12 cellular contexts compared by ENCODE assay signal in the genomic region with DNA sequence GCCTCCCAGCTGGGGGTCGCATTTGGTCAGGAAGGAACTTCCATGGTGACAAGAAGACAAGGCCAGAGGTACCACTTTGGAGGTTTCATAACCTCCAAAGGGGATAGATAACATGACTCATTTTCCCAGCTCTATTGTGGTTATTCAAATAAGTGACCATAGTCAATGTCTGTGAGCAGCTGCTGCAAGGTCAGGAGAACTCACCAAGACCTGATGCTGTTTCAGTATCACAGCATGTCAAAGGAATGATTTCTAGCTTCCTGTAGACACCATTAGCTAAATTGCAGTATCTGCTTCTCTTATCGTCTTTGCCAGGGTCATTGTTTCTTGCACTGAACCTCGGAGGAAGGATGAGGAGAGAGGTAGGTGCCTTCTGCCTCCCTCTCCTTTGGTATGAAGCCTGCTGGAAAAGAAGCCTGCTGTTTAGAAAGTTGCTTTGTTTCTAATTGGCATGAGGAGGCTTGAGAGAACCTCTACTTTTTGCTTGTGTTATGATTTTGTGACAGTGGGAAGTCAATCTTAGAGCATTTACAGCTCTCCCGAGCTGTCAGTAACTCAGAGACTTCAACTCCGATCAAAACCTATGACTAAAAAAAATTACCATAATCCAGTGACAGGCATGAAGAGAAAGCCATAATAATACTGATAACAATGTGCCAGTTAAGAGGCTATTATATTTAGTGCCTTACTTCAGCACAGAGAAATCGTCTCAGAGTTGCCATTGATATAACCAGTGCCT. TPM values are rescaled to one million over a fixed set of nuclear protein-coding genes. Genes with fewer than 3 reads are reported as not detected.
DNase-seq lines count a peak whose midpoint lies in the region; ATAC-seq, FAIRE-seq and TF ChIP-seq lines count a peak whose summit lies in the region.
"Had no signal": no experiment of that assay in that cellular context is flagged by ENCODE, and none has a peak within 500 bp of the region (broad histone marks: within the 10 kb centered on the region; RNA-seq: fewer than 3 reads in every experiment).

No MANE protein-coding gene starts in this region.

- no peaks in the 10 kb centered on the region for H3K27me3 ChIP-seq in neural progenitor cell
- H3K27me3 ChIP-seq: ovary had no signal

- H3K4me3 ChIP-seq in NB4 (ENCODE audit: low read depth, low read length) (no peak overlapping the region), neural progenitor cell (no peak overlapping the region)
- H3K4me3 ChIP-seq: ovary, SK-N-MC had no signal

- H3K27ac ChIP-seq in neural progenitor cell = no peak overlapping the region
- H3K27ac ChIP-seq: ovary, SK-N-MC had no signal

- no peaks in the 10 kb centered on the region for H3K79me2 ChIP-seq in neural progenitor cell (ENCODE audit: low read depth)

- TF ChIP-seq CTCF in NB4 (IDR thresholded peaks at IDR 0.05; ENCODE audit: low read depth, low read length) = no peak
- no peak for TF ChIP-seq CTCF in natural killer cell (IDR thresholded peaks at IDR 0.05)
- no peak for TF ChIP-seq CTCF in neural progenitor cell (IDR thresholded peaks at IDR 0.05)
- TF ChIP-seq CTCF in mesothelial cell of epicardium (IDR thresholded peaks at IDR 0.05; ENCODE audit: unreplicated experiment) = no peak

- H3K27me3 Mint-ChIP-seq in natural killer cell (ENCODE audit: low read depth in 2 of 2) (peaks cover 22 to 32% of the 10 kb centered on the region in 2 donors), neural progenitor cell (ENCODE audit: insufficient read depth, low read depth) (no peaks in the 10 kb centered on the region), mesothelial cell of epicardium (ENCODE audit: low read depth) (no peaks in the 10 kb centered on the region)

- H3K4me1 Mint-ChIP-seq in natural killer cell (no peaks in the 10 kb centered on the region), neural progenitor cell (no peaks in the 10 kb centered on the region), mesothelial cell of epicardium (no peaks in the 10 kb centered on the region)

- intact Hi-C loops in natural killer cell (cut with micrococcal nuclease) = no loop called here

- TF ChIP-seq POLR2A in NB4 (IDR thresholded peaks at IDR 0.05; ENCODE audit: extremely low read depth, insufficient read length) = no peak

- FAIRE-seq in GM19239 (lab: Jason Lieb, UNC) = peak; percentile 64

- H3K4me1 ChIP-seq in neural progenitor cell = no peaks in the 10 kb centered on the region

- H3K9me3 ChIP-seq in neural progenitor cell (ENCODE audit: low read depth) = no peaks in the 10 kb centered on the region
- H3K9me3 ChIP-seq: ovary had no signal

- no peak overlapping the region for H3K4me3 Mint-ChIP-seq in natural killer cell
- H3K4me3 Mint-ChIP-seq in neural progenitor cell = no peak overlapping the region
- H3K4me3 Mint-ChIP-seq in mesothelial cell of epicardium = no peak overlapping the region
- H3K4me3 Mint-ChIP-seq: dendritic cell treated with granulocyte-macrophage colony-stimulating factor and Interleukin-4, amounts not matched to agents 40 ng/mL and 50 ng/mL, for 4 days had no signal

- H2AFZ ChIP-seq in neural progenitor cell (replicated peaks) = no peak overlapping the region

- no peak overlapping the region for H3K9ac ChIP-seq in neural progenitor cell

- no peaks in the 10 kb centered on the region for H3F3A ChIP-seq in neural progenitor cell (ENCODE audit: low read depth)

- DNase-seq in COLO668 (lab: John Stamatoyannopoulos, UW; ENCODE audit: unreplicated experiment) (peak; percentile 6), GM19239 (ENCODE audit: insufficient read length, low spot score) (peak; percentile 34), NB4 (ENCODE audit: low read depth) (peak; percentile 1), natural killer cell (no peak), neural progenitor cell (ENCODE audit: low spot score) (no peak), mesothelial cell of epicardium (ENCODE audit: low spot score in 2 of 2, unreplicated experiment in 2 of 2) (no peak)
- DNase-seq: NCI-H187, ovary had no signal

- H3K9me3 Mint-ChIP-seq in natural killer cell (no peaks in the 10 kb centered on the region), neural progenitor cell (no peaks in the 10 kb centered on the region), mesothelial cell of epicardium (peaks cover 7% of the 10 kb centered on the region)
- H3K9me3 Mint-ChIP-seq: dendritic cell treated with granulocyte-macrophage colony-stimulating factor and Interleukin-4, amounts not matched to agents 40 ng/mL and 50 ng/mL, for 4 days had no signal

- H3K36me3 Mint-ChIP-seq in natural killer cell (no peaks in the 10 kb centered on the region), neural progenitor cell (no peaks in the 10 kb centered on the region), mesothelial cell of epicardium (no peaks in the 10 kb centered on the region)

- H3K4me2 ChIP-seq in neural progenitor cell = no peak overlapping the region

- H3K27ac Mint-ChIP-seq in natural killer cell (no peak overlapping the region), neural progenitor cell (no peak overlapping the region), mesothelial cell of epicardium (no peak overlapping the region)
- H3K27ac Mint-ChIP-seq: dendritic cell treated with granulocyte-macrophage colony-stimulating factor and Interleukin-4, amounts not matched to agents 40 ng/mL and 50 ng/mL, for 4 days had no signal

- no peaks in the 10 kb centered on the region for H4K20me1 ChIP-seq in neural progenitor cell (ENCODE audit: low read depth)

- no peaks in the 10 kb centered on the region for H3K36me3 ChIP-seq in neural progenitor cell
- H3K36me3 ChIP-seq: ovary had no signal

- ATAC-seq in HG02852 (IDR thresholded peaks at IDR 0.05; ENCODE audit: unreplicated experiment) (peak; percentile 86), natural killer cell (no peak)
- ATAC-seq in activated CD4-positive, CD25-positive, alpha-beta regulatory T cell treated with anti-CD3 and anti-CD28 coated beads, Interleukin-2, amount 50 U/mL, for 24 hours = no peak

RNA-seq across cellular contexts. Expression of a gene that starts 38.0 kb away (rescaled TPM):
- total RNA-seq in natural killer cell = 1 to 10 TPM; 5.6 to 7.2 (median 6.3) TPM
- total RNA-seq in neural progenitor cell (ENCODE audit: low replicate concordance) = 17.9 and 22.9 TPM in 2 replicates
- 23.4 to 26.6 TPM (median 24.5 TPM) in 3 replicates for total RNA-seq in mesothelial cell of epicardium

Comparison
In these comparisons a context has a peak if more than half of its experiments do, and no peak if none do; other contexts are left out.
1. DNase-seq: peak in COLO668 (single experiment), GM19239 (single experiment) and NB4 (single experiment); none in natural killer cell (single experiment), neural progenitor cell (single experiment) and mesothelial cell of epicardium (0 of 2).